ENCODE assay signal across 33 cellular contexts in the genomic region with DNA sequence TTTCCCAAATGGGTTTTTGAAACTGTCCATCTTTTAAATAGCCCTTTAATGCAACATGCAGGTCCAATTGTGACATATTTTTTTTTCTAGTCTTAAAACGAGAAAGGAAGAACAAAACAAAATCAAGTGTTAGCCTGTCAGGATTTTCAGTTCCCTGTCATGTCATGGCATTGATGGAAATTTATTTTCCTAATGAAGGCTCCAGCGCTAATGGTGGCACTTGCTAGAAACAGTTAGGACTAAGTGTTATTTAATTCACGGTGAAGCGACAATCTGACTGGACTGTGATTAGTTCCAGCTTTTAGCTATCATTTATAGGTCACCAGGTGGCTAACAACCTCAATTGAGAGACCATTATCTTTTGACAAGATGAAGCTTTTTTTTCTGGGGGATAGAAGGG.
"Had no signal": no experiment of that assay in that cellular context is flagged by ENCODE, and none has a peak within 500 bp of the region (broad histone marks: within the 10 kb centered on the region; RNA-seq: fewer than 3 reads in every experiment).

No MANE protein-coding gene starts in this region.

- H3K9me3 ChIP-seq: breast epithelium, gastroesophageal sphincter, ovary, upper lobe of left lung, vagina had no signal

- H3K27ac ChIP-seq: breast epithelium, gastroesophageal sphincter, ovary, skin epidermis, upper lobe of left lung, vagina, WERI-Rb-1 had no signal

- H3K4me1 Mint-ChIP-seq: activated CD4-positive, alpha-beta memory T cell treated with anti-CD3 and anti-CD28 coated beads, Interleukin-2, amount 10 ng/mL, durations not matched to agents 7 days and 5 days; activated CD4-positive, alpha-beta T cell treated with anti-CD3 and anti-CD28 coated beads, Interleukin-2, amount 10 ng/mL, durations not matched to agents 24 days and 14 days; activated naive CD8-positive, alpha-beta T cell treated with anti-CD3 and anti-CD28 coated beads, Interleukin-2, amount 50 U/mL, for 24 hours; activated T-helper 17 cell treated with anti-CD3 and anti-CD28 coated beads, Interleukin-2, amount 50 U/mL, for 72 hours; central memory CD8-positive, alpha-beta T cell; naive B cell; stimulated activated memory B cell treated with anti-CD40 and anti-IgM and Interleukin-4, amounts not matched to agents 10 μg/mL and 1 μg/mL and 100 μg/mL, for 72 hours; stimulated activated naive CD8-positive, alpha-beta T cell treated with anti-CD3 and anti-CD28 coated beads, Interleukin-15, amount 100 ng/mL, for 72 hours had no signal

- H3K36me3 Mint-ChIP-seq: naive B cell; stimulated activated memory B cell treated with anti-CD40 and anti-IgM and Interleukin-4, amounts not matched to agents 10 μg/mL and 1 μg/mL and 100 μg/mL, for 72 hours had no signal

- H3K4me1 ChIP-seq: breast epithelium, gastroesophageal sphincter, upper lobe of left lung, vagina had no signal

- H3K4me3 ChIP-seq: breast epithelium, gastroesophageal sphincter, ovary, skin epidermis, upper lobe of left lung, vagina had no signal

- H3K27me3 Mint-ChIP-seq: activated CD4-positive, alpha-beta T cell treated with anti-CD3 and anti-CD28 coated beads, Interleukin-2, amount 10 ng/mL, durations not matched to agents 24 days and 14 days; progenitor cell of endocrine pancreas; stimulated activated memory B cell treated with anti-CD40 and anti-IgM and Interleukin-4, amounts not matched to agents 10 μg/mL and 1 μg/mL and 100 μg/mL, for 72 hours; stimulated activated naive CD8-positive, alpha-beta T cell treated with anti-CD3 and anti-CD28 coated beads, Interleukin-15, amount 100 ng/mL, for 72 hours had no signal

- H3K36me3 ChIP-seq: breast epithelium, ovary, upper lobe of left lung, WERI-Rb-1 had no signal

- DNase-seq: activated CD4-positive, alpha-beta memory T cell treated with anti-CD3 and anti-CD28 coated beads, Interleukin-2, amount 10 ng/mL, durations not matched to agents 7 days and 5 days; activated CD4-positive, alpha-beta T cell treated with anti-CD3 and anti-CD28 coated beads, Interleukin-2, amount 10 ng/mL, durations not matched to agents 24 days and 14 days; activated CD4-positive, CD25-positive, alpha-beta regulatory T cell treated with anti-CD3 and anti-CD28 coated beads, Interleukin-2, amount 50 U/mL, for 72 hours; activated CD8-positive, alpha-beta memory T cell treated with anti-CD3 and anti-CD28 coated beads, Interleukin-2, amount 50 U/mL, for 48 hours; activated gamma-delta T cell treated with Interleukin-2 at 50 U/mL for 16 hours; activated naive CD4-positive, alpha-beta T cell treated with anti-CD3 and anti-CD28 coated beads, Interleukin-2, amount 50 U/mL, for 16 hours; activated naive CD8-positive, alpha-beta T cell treated with anti-CD3 and anti-CD28 coated beads, Interleukin-2, amount 50 U/mL, for 24 hours; activated T-cell treated with anti-CD3 and anti-CD28 coated beads, Interleukin-2, amount 50 U/mL, for 24 hours; dermis blood vessel endothelial cell; effector CD4-positive, alpha-beta T cell; hippocampal formation; left cardiac atrium; left ventricle myocardium superior; naive B cell; nephron progenitor cell; ovary; stimulated activated CD4-positive, alpha-beta T cell treated with anti-CD3 and anti-CD28 coated beads, Interleukin-4, amount 100 ng/mL, for 4 hours; stimulated activated CD8-positive, alpha-beta memory T cell treated with anti-CD3 and anti-CD28 coated beads, Interleukin-4, amount 100 ng/mL, for 48 hours; stimulated activated naive CD8-positive, alpha-beta T cell treated with anti-CD3 and anti-CD28 coated beads, Interleukin-15, amount 100 ng/mL, for 72 hours; substantia nigra; T-helper 9 cell; upper lobe of left lung; WERI-Rb-1 had no signal

- H3K27me3 ChIP-seq: breast epithelium, gastroesophageal sphincter, ovary, upper lobe of left lung, vagina had no signal

- ATAC-seq: activated naive CD8-positive, alpha-beta T cell treated with anti-CD3 and anti-CD28 coated beads, Interleukin-2, amount 50 U/mL, for 24 hours; activated T-helper 17 cell treated with anti-CD3 and anti-CD28 coated beads, Interleukin-2, amount 50 U/mL, for 72 hours; gastroesophageal sphincter; left ventricle myocardium superior; sciatic nerve; stimulated activated memory B cell treated with anti-CD40 and anti-IgM and Interleukin-4, amounts not matched to agents 10 μg/mL and 1 μg/mL and 100 μg/mL, for 72 hours; stimulated activated naive CD8-positive, alpha-beta T cell treated with anti-CD3 and anti-CD28 coated beads, Interleukin-15, amount 100 ng/mL, for 72 hours had no signal

- H3K4me3 Mint-ChIP-seq: activated CD4-positive, alpha-beta memory T cell treated with anti-CD3 and anti-CD28 coated beads, Interleukin-2, amount 10 ng/mL, durations not matched to agents 7 days and 5 days; activated CD4-positive, alpha-beta T cell treated with anti-CD3 and anti-CD28 coated beads, Interleukin-2, amount 10 ng/mL, durations not matched to agents 24 days and 14 days; activated naive CD8-positive, alpha-beta T cell treated with anti-CD3 and anti-CD28 coated beads, Interleukin-2, amount 50 U/mL, for 24 hours; activated T-cell treated with anti-CD3 and anti-CD28 coated beads, Interleukin-2, amount 50 U/mL, for 24 hours; activated T-helper 17 cell treated with anti-CD3 and anti-CD28 coated beads, Interleukin-2, amount 50 U/mL, for 72 hours; central memory CD8-positive, alpha-beta T cell; naive B cell; nephron progenitor cell; stimulated activated memory B cell treated with anti-CD40 and anti-IgM and Interleukin-4, amounts not matched to agents 10 μg/mL and 1 μg/mL and 100 μg/mL, for 72 hours; stimulated activated naive CD8-positive, alpha-beta T cell treated with anti-CD3 and anti-CD28 coated beads, Interleukin-15, amount 100 ng/mL, for 72 hours; T-helper 1 cell treated with Interleukin-12 subunit alpha and Interleukin-12 subunit beta and Interleukin-4 antibody, amounts not matched to agents 30 μg/mL and 1 μg/mL, for 36 hours had no signal

- H3K27ac Mint-ChIP-seq: activated CD4-positive, alpha-beta memory T cell treated with anti-CD3 and anti-CD28 coated beads, Interleukin-2, amount 10 ng/mL, durations not matched to agents 7 days and 5 days; activated CD4-positive, alpha-beta T cell treated with anti-CD3 and anti-CD28 coated beads, Interleukin-2, amount 10 ng/mL, durations not matched to agents 24 days and 14 days; activated naive CD8-positive, alpha-beta T cell treated with anti-CD3 and anti-CD28 coated beads, Interleukin-2, amount 50 U/mL, for 24 hours; activated T-cell treated with anti-CD3 and anti-CD28 coated beads, Interleukin-2, amount 50 U/mL, for 24 hours; activated T-helper 17 cell treated with anti-CD3 and anti-CD28 coated beads, Interleukin-2, amount 50 U/mL, for 72 hours; naive B cell; nephron progenitor cell; progenitor cell of endocrine pancreas; stimulated activated memory B cell treated with anti-CD40 and anti-IgM and Interleukin-4, amounts not matched to agents 10 μg/mL and 1 μg/mL and 100 μg/mL, for 72 hours; stimulated activated naive CD8-positive, alpha-beta T cell treated with anti-CD3 and anti-CD28 coated beads, Interleukin-15, amount 100 ng/mL, for 72 hours; T-helper 1 cell treated with Interleukin-12 subunit alpha and Interleukin-12 subunit beta and Interleukin-4 antibody, amounts not matched to agents 30 μg/mL and 1 μg/mL, for 36 hours had no signal

- H3K9me3 Mint-ChIP-seq: activated CD4-positive, alpha-beta memory T cell treated with anti-CD3 and anti-CD28 coated beads, Interleukin-2, amount 10 ng/mL, durations not matched to agents 7 days and 5 days; activated CD4-positive, alpha-beta T cell treated with anti-CD3 and anti-CD28 coated beads, Interleukin-2, amount 10 ng/mL, durations not matched to agents 24 days and 14 days; activated naive CD8-positive, alpha-beta T cell treated with anti-CD3 and anti-CD28 coated beads, Interleukin-2, amount 50 U/mL, for 24 hours; activated T-cell treated with anti-CD3 and anti-CD28 coated beads, Interleukin-2, amount 50 U/mL, for 24 hours; activated T-helper 17 cell treated with anti-CD3 and anti-CD28 coated beads, Interleukin-2, amount 50 U/mL, for 72 hours; central memory CD8-positive, alpha-beta T cell; naive B cell; nephron progenitor cell; stimulated activated memory B cell treated with anti-CD40 and anti-IgM and Interleukin-4, amounts not matched to agents 10 μg/mL and 1 μg/mL and 100 μg/mL, for 72 hours; stimulated activated naive CD8-positive, alpha-beta T cell treated with anti-CD3 and anti-CD28 coated beads, Interleukin-15, amount 100 ng/mL, for 72 hours; T-helper 1 cell treated with Interleukin-12 subunit alpha and Interleukin-12 subunit beta and Interleukin-4 antibody, amounts not matched to agents 30 μg/mL and 1 μg/mL, for 36 hours had no signal
